8 cellular contexts compared by ENCODE assay signal in the genomic region with DNA sequence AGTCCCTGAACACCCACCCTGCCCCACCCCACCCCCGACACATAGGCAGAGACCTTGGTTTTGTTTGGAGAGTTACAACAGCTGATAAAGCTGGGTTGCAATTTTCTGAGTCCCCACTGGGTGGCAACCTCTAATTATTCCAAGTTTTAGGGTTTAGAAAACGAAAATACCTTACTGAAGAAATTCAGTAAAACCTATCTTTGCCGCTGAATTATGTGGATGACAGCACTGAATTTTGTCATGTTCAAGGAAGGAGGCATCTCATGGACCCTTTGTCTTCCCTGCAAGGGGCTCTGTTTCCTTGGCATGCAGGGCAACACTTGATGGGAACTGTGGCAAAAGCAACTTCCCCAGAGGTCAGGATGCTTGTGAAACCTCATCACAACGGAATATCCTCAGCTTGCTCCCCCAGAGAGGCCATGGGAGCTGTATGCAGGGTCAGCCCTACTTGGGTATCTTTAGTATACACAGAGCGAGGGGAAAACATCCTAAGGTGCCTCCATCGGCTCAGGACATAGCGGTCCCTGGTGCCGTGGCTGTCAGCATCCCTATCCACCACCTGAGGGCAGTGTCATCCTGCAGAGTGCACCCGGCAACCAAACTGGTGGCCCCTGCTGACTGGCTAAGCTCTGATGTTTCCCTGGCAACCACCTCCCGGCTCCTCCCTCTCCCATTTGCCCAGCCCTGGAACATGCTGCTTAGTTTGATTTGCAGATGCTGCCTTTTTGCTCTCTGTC.
A peak's percentile ranks its signal among the peaks of the same experiment; 100 is the strongest.
DNase-seq lines count a peak whose midpoint lies in the region; ATAC-seq lines count a peak whose summit lies in the region.

No MANE protein-coding gene starts in this region.

- ATAC-seq in HG03097 (IDR thresholded peaks at IDR 0.05; ENCODE audit: low FRiP score, unreplicated experiment), result peak; percentile 90

- H3K27me3 ChIP-seq in layer of hippocampus (ENCODE audit: control insufficient read depth, insufficient read depth, low read length), result no peaks in the 10 kb centered on the region

- peak; percentile 79 for DNase-seq in activated gamma-delta T cell treated with Interleukin-2 at 50 U/mL for 16 hours
- DNase-seq in activated gamma-delta T cell (lab: John Stamatoyannopoulos, UW), result no peak
- peak; percentile 89 for DNase-seq in NCI-H2227 (lab: John Stamatoyannopoulos, UW; ENCODE audit: unreplicated experiment)
- DNase-seq in activated CD4-positive, alpha-beta T cell treated with anti-CD3 and anti-CD28 coated beads for 1 hour, result peak; percentile 76
- DNase-seq in cerebellum (ENCODE audit: low spot score), result peak; percentile 98
- peak; percentile 82 for DNase-seq in stimulated activated CD4-positive, alpha-beta T cell treated with anti-CD3 and anti-CD28 coated beads, Interleukin-4, amount 100 ng/mL, for 1 hour

- H3K27ac ChIP-seq in layer of hippocampus (ENCODE audit: low read depth, low read length), result peak overlapping the region; percentile 41
